In the genomic region with DNA sequence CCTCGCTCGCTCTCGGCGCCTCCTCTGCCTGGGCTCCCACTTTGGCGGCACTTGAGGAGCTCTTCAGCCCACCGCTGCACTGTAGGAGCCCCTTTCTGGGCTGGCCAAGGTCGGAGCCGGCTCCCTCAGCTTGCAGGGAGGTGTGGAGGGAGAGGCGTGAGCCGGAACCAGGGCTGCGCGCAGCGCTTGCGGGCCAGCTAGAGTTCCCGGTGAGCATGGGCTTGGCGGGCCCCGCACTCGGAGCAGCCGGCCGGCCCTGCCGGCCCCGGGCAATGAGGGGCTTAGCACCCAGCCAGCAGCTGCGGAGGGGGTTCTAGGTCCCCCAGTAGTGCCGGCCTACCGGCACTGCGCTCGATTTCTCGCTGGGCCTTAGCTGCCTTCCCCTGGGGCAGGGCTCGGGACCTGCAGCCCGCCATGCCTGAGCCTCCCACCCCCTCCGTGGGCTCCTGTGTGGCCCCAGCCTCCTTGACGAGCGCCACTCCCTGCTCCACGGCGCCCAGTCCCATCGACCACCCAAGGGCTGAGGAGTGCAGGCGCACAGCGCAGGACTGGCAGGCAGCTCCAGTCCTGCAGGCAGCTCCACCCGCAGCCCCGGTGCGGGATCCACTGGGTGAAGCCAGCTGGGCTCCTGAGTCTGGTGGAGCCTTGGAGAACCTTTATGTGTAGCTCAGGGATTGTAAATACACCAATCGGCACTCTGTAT, we compare ENCODE assay signal across 4 cellular contexts. TPM values are rescaled to one million over a fixed set of nuclear protein-coding genes. Genes with fewer than 3 reads are reported as not detected.
DNase-seq lines count a peak whose midpoint lies in the region; TF ChIP-seq lines count a peak whose summit lies in the region.
"Not testable (repeated sequence)": the region's sequence is repeated elsewhere in the genome, so short reads cannot be mapped to it uniquely, and the experiment has no call there.

No MANE protein-coding gene starts in this region.

- not testable (repeated sequence) for H3K9me3 Mint-ChIP-seq in activated CD4-positive, alpha-beta T cell treated with anti-CD3 and anti-CD28 coated beads, Interleukin-2, amount 10 ng/mL, durations not matched to agents 24 days and 14 days; dendritic cell treated with granulocyte-macrophage colony-stimulating factor and Interleukin-4, amounts not matched to agents 40 ng/mL and 50 ng/mL, for 4 days; nephron progenitor cell

- H3K4me3 Mint-ChIP-seq in activated CD4-positive, alpha-beta T cell treated with anti-CD3 and anti-CD28 coated beads, Interleukin-2, amount 10 ng/mL, durations not matched to agents 24 days and 14 days; dendritic cell treated with granulocyte-macrophage colony-stimulating factor and Interleukin-4, amounts not matched to agents 40 ng/mL and 50 ng/mL, for 4 days; nephron progenitor cell: not testable (repeated sequence)

- H3K9me3 ChIP-seq in testis, result not testable (repeated sequence)

- peak overlapping the region; percentile 29 to 39 for H3K4me3 ChIP-seq in testis

- 64 to 75% methylated on average over 5 to 42 of the region's 42 CpGs for WGBS in testis, 2 donors

- not testable (repeated sequence) for H3K27ac Mint-ChIP-seq in activated CD4-positive, alpha-beta T cell treated with anti-CD3 and anti-CD28 coated beads, Interleukin-2, amount 10 ng/mL, durations not matched to agents 24 days and 14 days
- peak overlapping the region; percentile 8 for H3K27ac Mint-ChIP-seq in dendritic cell treated with granulocyte-macrophage colony-stimulating factor and Interleukin-4, amounts not matched to agents 40 ng/mL and 50 ng/mL, for 4 days
- H3K27ac Mint-ChIP-seq in nephron progenitor cell, result peak overlapping the region; percentile 93

- not testable (repeated sequence) for H3K36me3 ChIP-seq in testis (ENCODE audit: low read depth, missing control alignments)

- intact Hi-C loops in activated CD4-positive, alpha-beta T cell treated with anti-CD3 and anti-CD28 coated beads, Interleukin-2, amount 10 ng/mL, durations not matched to agents 24 days and 14 days (cut with micrococcal nuclease), result loop anchor here (5.0 kb wide), 1 partner anchor 44 kb away; a partner anchor contains a TSS
- intact Hi-C loops in dendritic cell treated with granulocyte-macrophage colony-stimulating factor and Interleukin-4, amounts not matched to agents 40 ng/mL and 50 ng/mL, for 4 days (cut with micrococcal nuclease); testis (cut with DNase I; ENCODE audit: low total_unique reads): not testable (repeated sequence)

- H3K4me1 ChIP-seq in testis, result peaks cover 13% of the 10 kb centered on the region

- peak; percentile 50 for DNase-seq in activated CD4-positive, alpha-beta T cell treated with anti-CD3 and anti-CD28 coated beads, Interleukin-2, amount 10 ng/mL, durations not matched to agents 24 days and 14 days
- not testable (repeated sequence) for DNase-seq in nephron progenitor cell, testis

- peaks cover 50% of the 10 kb centered on the region for H3K36me3 Mint-ChIP-seq in activated CD4-positive, alpha-beta T cell treated with anti-CD3 and anti-CD28 coated beads, Interleukin-2, amount 10 ng/mL, durations not matched to agents 24 days and 14 days (ENCODE audit: low read depth)
- peaks cover 95% of the 10 kb centered on the region for H3K36me3 Mint-ChIP-seq in dendritic cell treated with granulocyte-macrophage colony-stimulating factor and Interleukin-4, amounts not matched to agents 40 ng/mL and 50 ng/mL, for 4 days (ENCODE audit: low read depth)
- H3K36me3 Mint-ChIP-seq in nephron progenitor cell (ENCODE audit: low read depth), result peaks cover 71% of the 10 kb centered on the region

- TF ChIP-seq CTCF in nephron progenitor cell (IDR thresholded peaks at IDR 0.05); testis (IDR thresholded peaks at IDR 0.05): not testable (repeated sequence)

- not testable (repeated sequence) for H3K27me3 Mint-ChIP-seq in activated CD4-positive, alpha-beta T cell treated with anti-CD3 and anti-CD28 coated beads, Interleukin-2, amount 10 ng/mL, durations not matched to agents 24 days and 14 days; dendritic cell treated with granulocyte-macrophage colony-stimulating factor and Interleukin-4, amounts not matched to agents 40 ng/mL and 50 ng/mL, for 4 days; nephron progenitor cell (ENCODE audit: low read depth, poor library complexity)

- H3K27ac ChIP-seq in testis, result peak overlapping the region in 1 of 2 donors; percentile 46

- not testable (repeated sequence) for H3K27me3 ChIP-seq in testis

- not testable (repeated sequence) for TF ChIP-seq POLR2A in testis (IDR thresholded peaks at IDR 0.05)

- H3K4me1 Mint-ChIP-seq in activated CD4-positive, alpha-beta T cell treated with anti-CD3 and anti-CD28 coated beads, Interleukin-2, amount 10 ng/mL, durations not matched to agents 24 days and 14 days, result peaks cover 19% of the 10 kb centered on the region
- H3K4me1 Mint-ChIP-seq in dendritic cell treated with granulocyte-macrophage colony-stimulating factor and Interleukin-4, amounts not matched to agents 40 ng/mL and 50 ng/mL, for 4 days (ENCODE audit: low read depth), result peaks cover 45% of the 10 kb centered on the region
- peaks cover 13% of the 10 kb centered on the region for H3K4me1 Mint-ChIP-seq in nephron progenitor cell

RNA-seq across cellular contexts. Expression of a gene that starts 26.7 kb away (rescaled TPM):
- total RNA-seq in activated CD4-positive, alpha-beta T cell treated with anti-CD3 and anti-CD28 coated beads, Interleukin-2, amount 10 ng/mL, durations not matched to agents 24 days and 14 days, result 63.2 and 67.7 TPM in 2 replicates
- 10 to 100 TPM; 61.9 to 71.2 TPM for total RNA-seq in testis
- polyA plus RNA-seq in testis (ENCODE audit: insufficient read depth, low read depth, low replicate concordance), result 49.6 TPM

RNA-seq across cellular contexts. Expression of a gene that starts 45.9 kb away (rescaled TPM):
- total RNA-seq in activated CD4-positive, alpha-beta T cell treated with anti-CD3 and anti-CD28 coated beads, Interleukin-2, amount 10 ng/mL, durations not matched to agents 24 days and 14 days, result 94.0 and 98.9 TPM in 2 replicates
- total RNA-seq in testis, result 10 to 100 TPM; 64.2 to 70.1 TPM
- 38.5 TPM for polyA plus RNA-seq in testis (ENCODE audit: insufficient read depth, low read depth, low replicate concordance)
